18 cellular contexts compared by ENCODE assay signal in genomic region chr6:144467153-144467762, GRCh38.
DNase-seq lines count a peak whose midpoint lies in the region; ATAC-seq and TF ChIP-seq lines count a peak whose summit lies in the region.
"Had no signal": no experiment of that assay in that cellular context is flagged by ENCODE, and none has a peak within 500 bp of the region (broad histone marks: within the 10 kb centered on the region; RNA-seq: fewer than 3 reads in every experiment).

No MANE protein-coding gene starts in this region.

- 0 out of 2 replicates have a peak, but pooled peaks cover 6% of the 10 kb centered on the region for H3K4me1 ChIP-seq in GM23248 (ENCODE audit: insufficient read depth)

- H3K36me3 Mint-ChIP-seq in effector memory CD8-positive, alpha-beta T cell (ENCODE audit: insufficient read depth): peaks cover 53% of the 10 kb centered on the region
- H3K36me3 Mint-ChIP-seq in natural killer cell (peaks cover 41% of the 10 kb centered on the region), Calu3 (ENCODE audit: insufficient read depth, unreplicated experiment) (peaks cover 6% of the 10 kb centered on the region)

- no peaks in the 10 kb centered on the region for H3K9me3 Mint-ChIP-seq in effector memory CD8-positive, alpha-beta T cell
- H3K9me3 Mint-ChIP-seq in natural killer cell (no peaks in the 10 kb centered on the region), Calu3 (ENCODE audit: low read depth, unreplicated experiment) (no peaks in the 10 kb centered on the region)
- H3K9me3 Mint-ChIP-seq: activated CD4-positive, alpha-beta memory T cell treated with anti-CD3 and anti-CD28 coated beads for 36 hours; activated naive CD8-positive, alpha-beta T cell treated with anti-CD3 and anti-CD28 coated beads, Interleukin-2, amount 10 ng/mL, durations not matched to agents 7 days and 5 days had no signal

- in situ Hi-C loops in GM23248 (cut with MboI): no loop called here

- peaks cover 16 to 35% of the 10 kb centered on the region in 2 donors for H3K4me1 Mint-ChIP-seq in effector memory CD8-positive, alpha-beta T cell (ENCODE audit: low read depth in 2 of 2)
- H3K4me1 Mint-ChIP-seq in natural killer cell (peaks cover 35 to 43% of the 10 kb centered on the region in 2 donors), Calu3 (ENCODE audit: low read depth, unreplicated experiment) (no peaks in the 10 kb centered on the region)

- TF ChIP-seq CTCF in natural killer cell (IDR thresholded peaks at IDR 0.05): no peak
- no peak for TF ChIP-seq CTCF in Calu3 (IDR thresholded peaks at IDR 0.05; ENCODE audit: unreplicated experiment)

- intact Hi-C loops in natural killer cell (cut with micrococcal nuclease) (no loop called here), Calu3 (cut with micrococcal nuclease; ENCODE audit: unreplicated experiment) (no loop called here)

- H3K79me2 ChIP-seq in GM23248 (ENCODE audit: insufficient read depth): no peaks in the 10 kb centered on the region

- CTCF ChIA-PET in Calu3 (lab: Charles Lee): no interaction called here

- H3K4me3 ChIP-seq in GM23248: no peak overlapping the region
- H3K4me3 ChIP-seq: cardiac muscle cell had no signal

- no peak overlapping the region for H3K9ac ChIP-seq in GM23248

- H3K36me3 ChIP-seq in GM23248 (ENCODE audit: low read depth): peaks cover 21% of the 10 kb centered on the region; the same call in 1 of the 2 replicates

- H3F3A ChIP-seq in GM23248 (ENCODE audit: insufficient read depth): no peaks in the 10 kb centered on the region

- no peaks in the 10 kb centered on the region for H4K20me1 ChIP-seq in GM23248 (ENCODE audit: insufficient read depth)

- WGBS in GM23248 (ENCODE audit: low coverage in 1 of 2, low lambda C conversion rate in 2 of 2, missing lambda C conversion rate in 2 of 2), 2 experiments: 65 to 74% methylated on average over 8 of the region's 8 CpGs

- no peaks in the 10 kb centered on the region for H3K9me3 ChIP-seq in GM23248 (ENCODE audit: low read depth)

- DNase-seq in GM23248: peak; percentile 35
- DNase-seq in NCI-H524 (lab: John Stamatoyannopoulos, UW): peak; percentile 93 to 97
- no peak for DNase-seq in effector memory CD8-positive, alpha-beta T cell
- no peak for DNase-seq in natural killer cell
- no peak for DNase-seq in NCI-H1048 (lab: John Stamatoyannopoulos, UW)
- no peak for DNase-seq in NCI-H2171 (lab: John Stamatoyannopoulos, UW)
- DNase-seq in Calu3: no peak
- DNase-seq: activated CD4-positive, alpha-beta memory T cell treated with anti-CD3 and anti-CD28 coated beads for 36 hours; activated naive CD8-positive, alpha-beta T cell treated with anti-CD3 and anti-CD28 coated beads, Interleukin-2, amount 10 ng/mL, durations not matched to agents 7 days and 5 days; activated T-cell treated with anti-CD3 and anti-CD28 coated beads, Interleukin-2, amount 50 U/mL, for 48 hours; AML-193; effector CD4-positive, alpha-beta T cell; kidney glomerular epithelial cell; NCI-H2171 treated with DMSO at 0.1 percent for 48 hours; small intestine; stimulated activated CD4-positive, alpha-beta T cell treated with anti-CD3 and anti-CD28 coated beads, Interleukin-4, amount 100 ng/mL, for 24 hours; SW 1271 had no signal

- H3K27me3 Mint-ChIP-seq in effector memory CD8-positive, alpha-beta T cell: no peaks in the 10 kb centered on the region
- H3K27me3 Mint-ChIP-seq in natural killer cell (ENCODE audit: low read depth in 2 of 2) (no peaks in the 10 kb centered on the region), Calu3 (ENCODE audit: unreplicated experiment) (no peaks in the 10 kb centered on the region)
- H3K27me3 Mint-ChIP-seq: activated CD4-positive, alpha-beta memory T cell treated with anti-CD3 and anti-CD28 coated beads for 36 hours; activated naive CD8-positive, alpha-beta T cell treated with anti-CD3 and anti-CD28 coated beads, Interleukin-2, amount 10 ng/mL, durations not matched to agents 7 days and 5 days had no signal

- no peak for ATAC-seq in effector memory CD8-positive, alpha-beta T cell (replicated peaks)
- no peak for ATAC-seq in natural killer cell

- no peak overlapping the region for H3K27ac ChIP-seq in GM23248
- H3K27ac ChIP-seq: cardiac muscle cell had no signal

- H3K27ac Mint-ChIP-seq in effector memory CD8-positive, alpha-beta T cell: peak overlapping the region; percentile 16 to 84
- H3K27ac Mint-ChIP-seq in natural killer cell (peak overlapping the region; percentile 75 to 85), Calu3 (ENCODE audit: unreplicated experiment) (no peak overlapping the region)

- H3K27me3 ChIP-seq in GM23248 (replicated peaks; ENCODE audit: insufficient read depth): no peaks in the 10 kb centered on the region
- H3K27me3 ChIP-seq: cardiac muscle cell had no signal

- H2AFZ ChIP-seq in GM23248: no peak overlapping the region

- H3K4me3 Mint-ChIP-seq in effector memory CD8-positive, alpha-beta T cell: no peak overlapping the region
- H3K4me3 Mint-ChIP-seq in natural killer cell (no peak overlapping the region), Calu3 (ENCODE audit: low read depth, unreplicated experiment) (no peak overlapping the region)
- H3K4me3 Mint-ChIP-seq: activated CD4-positive, alpha-beta memory T cell treated with anti-CD3 and anti-CD28 coated beads for 36 hours; activated naive CD8-positive, alpha-beta T cell treated with anti-CD3 and anti-CD28 coated beads, Interleukin-2, amount 10 ng/mL, durations not matched to agents 7 days and 5 days had no signal

- H3K9me2 ChIP-seq in GM23248 (ENCODE audit: insufficient read depth): no peaks in the 10 kb centered on the region

- no TSS peak for BruUV-seq in Calu3 (replicated peaks; lab: Mats Ljungman, UMichigan)

- no peak overlapping the region for H3K4me2 ChIP-seq in GM23248 (ENCODE audit: unreplicated experiment)

Comparison
In these comparisons a context has a peak if more than half of its experiments do, and no peak if none do; other contexts are left out.
1. DNase-seq: peak in GM23248 (single experiment) and NCI-H524 (2 of 2); none in effector memory CD8-positive, alpha-beta T cell (0 of 3), natural killer cell (single experiment), NCI-H1048 (single experiment), NCI-H2171 (single experiment) and Calu3 (single experiment).